9 cellular contexts compared by ENCODE assay signal in the genomic region with DNA sequence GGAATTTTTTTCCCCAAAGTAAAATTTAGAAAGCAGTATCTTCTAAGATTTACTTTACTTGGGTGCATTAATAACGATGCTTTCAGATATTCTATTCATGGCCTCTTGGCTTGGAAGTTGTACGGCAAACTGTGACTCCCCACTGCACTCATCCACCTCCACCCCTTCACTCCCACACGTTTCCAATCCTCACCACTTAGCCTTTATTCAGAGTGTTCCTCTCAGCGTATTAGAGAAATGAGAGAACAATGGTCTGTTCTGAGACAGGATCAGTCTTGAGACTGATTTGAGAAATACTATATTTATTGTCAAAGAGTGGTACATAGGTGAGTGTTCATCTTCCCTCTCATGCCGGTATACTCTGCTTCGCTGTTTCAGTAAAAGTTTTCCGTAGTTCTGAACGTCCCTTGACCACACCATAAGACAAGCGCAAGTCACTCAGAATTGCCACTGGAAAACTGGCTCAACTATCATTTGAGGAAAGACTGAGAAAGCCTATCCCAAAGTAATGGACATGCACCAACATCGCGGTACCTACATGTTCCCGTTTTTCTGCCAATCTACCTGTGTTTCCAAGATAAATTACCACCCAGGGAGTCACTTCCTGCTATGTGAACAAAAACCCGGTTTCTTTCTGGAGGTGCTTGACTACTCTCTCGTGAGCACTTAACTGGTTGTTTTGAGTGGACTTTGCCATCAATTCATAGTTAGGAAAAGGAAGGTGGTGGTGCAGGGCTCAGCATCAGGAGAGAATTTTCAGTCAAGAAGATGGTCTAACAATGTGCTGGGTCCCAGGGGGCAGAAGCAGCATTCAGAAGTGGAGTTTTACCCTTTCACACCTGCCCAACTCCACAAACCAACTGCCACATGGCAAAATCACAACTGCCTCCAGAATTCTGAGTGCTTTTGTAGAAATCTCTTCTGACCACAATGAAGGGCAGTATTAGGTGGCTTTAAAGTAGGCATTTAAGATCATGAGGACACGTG. TPM values are rescaled to one million over a fixed set of nuclear protein-coding genes. Genes with fewer than 3 reads are reported as not detected.
A peak's percentile ranks its signal among the peaks of the same experiment; 100 is the strongest.
DNase-seq lines count a peak whose midpoint lies in the region; ATAC-seq and TF ChIP-seq lines count a peak whose summit lies in the region.
"Had no signal": no experiment of that assay in that cellular context is flagged by ENCODE, and none has a peak within 500 bp of the region (broad histone marks: within the 10 kb centered on the region; RNA-seq: fewer than 3 reads in every experiment).

No MANE protein-coding gene starts in this region.

- DNase-seq in activated CD8-positive, alpha-beta memory T cell treated with anti-CD3 and anti-CD28 coated beads, Interleukin-2, amount 10 ng/mL, durations not matched to agents 7 days and 5 days, result no peak
- no peak for DNase-seq in activated CD8-positive, alpha-beta memory T cell treated with anti-CD3 and anti-CD28 coated beads, Interleukin-2, amount 50 U/mL, for 4 hours
- no peak for DNase-seq in activated T-helper 2 cell treated with anti-CD3 and anti-CD28 coated beads, Interferon-gamma antibody, Interleukin-2, Interleukin-4, amounts not matched to agents 10 μg/mL and 5 μg/mL and 100 μg/mL, durations not matched to agents 14 hours and 24 hours and 36 hours (ENCODE audit: low spot score)
- no peak for DNase-seq in lower leg skin (ENCODE audit: low spot score in 2 of 2)
- no peak for DNase-seq in amygdala (lab: John Stamatoyannopoulos, UW)

- TF ChIP-seq POLR2A in lower leg skin (IDR thresholded peaks at IDR 0.05), result no peak

- no peaks in the 10 kb centered on the region for H3K9me3 ChIP-seq in thymus (ENCODE audit: control insufficient read depth)

- H3K4me3 Mint-ChIP-seq in activated CD8-positive, alpha-beta memory T cell treated with anti-CD3 and anti-CD28 coated beads, Interleukin-2, amount 10 ng/mL, durations not matched to agents 7 days and 5 days, result peak overlapping the region; percentile 76
- peak overlapping the region; percentile 79 for H3K4me3 Mint-ChIP-seq in activated T-helper 2 cell treated with anti-CD3 and anti-CD28 coated beads, Interferon-gamma antibody, Interleukin-2, Interleukin-4, amounts not matched to agents 10 μg/mL and 5 μg/mL and 100 μg/mL, durations not matched to agents 14 hours and 24 hours and 36 hours (ENCODE audit: low read depth)
- H3K4me3 Mint-ChIP-seq: CD4-positive, CD25-positive, alpha-beta regulatory T cell had no signal

- no peaks in the 10 kb centered on the region for H3K36me3 ChIP-seq in thymus (ENCODE audit: control insufficient read depth, insufficient read depth)

- H3K4me1 ChIP-seq in thymus (ENCODE audit: control insufficient read depth, insufficient read depth, low read length), result peaks cover 19% of the 10 kb centered on the region

- intact Hi-C loops in activated T-helper 2 cell treated with anti-CD3 and anti-CD28 coated beads, Interferon-gamma antibody, Interleukin-2, Interleukin-4, amounts not matched to agents 10 μg/mL and 5 μg/mL and 100 μg/mL, durations not matched to agents 14 hours and 24 hours and 36 hours (cut with micrococcal nuclease), result loop anchor here (2.0 to 5.0 kb wide), 8 partner anchors 15 to 277 kb away; no protein-coding TSS in a partner anchor
- intact Hi-C loops in lower leg skin (cut with DNase I; ENCODE audit: low total_unique reads), result loop anchor here (10.0 kb wide), 2 partner anchors 75 to 275 kb away; no protein-coding TSS in a partner anchor

- peaks cover 46% of the 10 kb centered on the region for H3K27me3 Mint-ChIP-seq in activated CD8-positive, alpha-beta memory T cell treated with anti-CD3 and anti-CD28 coated beads, Interleukin-2, amount 10 ng/mL, durations not matched to agents 7 days and 5 days
- peaks cover 45% of the 10 kb centered on the region for H3K27me3 Mint-ChIP-seq in activated T-helper 2 cell treated with anti-CD3 and anti-CD28 coated beads, Interferon-gamma antibody, Interleukin-2, Interleukin-4, amounts not matched to agents 10 μg/mL and 5 μg/mL and 100 μg/mL, durations not matched to agents 14 hours and 24 hours and 36 hours (ENCODE audit: low read depth)

- peaks cover 5% of the 10 kb centered on the region for H3K27me3 ChIP-seq in thymus (ENCODE audit: control insufficient read depth, insufficient read depth)

- H3K27ac ChIP-seq in thymus (ENCODE audit: low read depth), result no peak overlapping the region

- no peaks in the 10 kb centered on the region for H3K36me3 Mint-ChIP-seq in activated CD8-positive, alpha-beta memory T cell treated with anti-CD3 and anti-CD28 coated beads, Interleukin-2, amount 10 ng/mL, durations not matched to agents 7 days and 5 days
- H3K36me3 Mint-ChIP-seq in activated T-helper 2 cell treated with anti-CD3 and anti-CD28 coated beads, Interferon-gamma antibody, Interleukin-2, Interleukin-4, amounts not matched to agents 10 μg/mL and 5 μg/mL and 100 μg/mL, durations not matched to agents 14 hours and 24 hours and 36 hours (ENCODE audit: low read depth), result peaks cover 42% of the 10 kb centered on the region
- H3K36me3 Mint-ChIP-seq: CD4-positive, CD25-positive, alpha-beta regulatory T cell had no signal

- H3K4me1 Mint-ChIP-seq in activated CD8-positive, alpha-beta memory T cell treated with anti-CD3 and anti-CD28 coated beads, Interleukin-2, amount 10 ng/mL, durations not matched to agents 7 days and 5 days, result peaks cover 26% of the 10 kb centered on the region
- H3K4me1 Mint-ChIP-seq in activated T-helper 2 cell treated with anti-CD3 and anti-CD28 coated beads, Interferon-gamma antibody, Interleukin-2, Interleukin-4, amounts not matched to agents 10 μg/mL and 5 μg/mL and 100 μg/mL, durations not matched to agents 14 hours and 24 hours and 36 hours (ENCODE audit: low read depth), result peaks cover 46% of the 10 kb centered on the region

- no peak overlapping the region for H3K27ac Mint-ChIP-seq in activated CD8-positive, alpha-beta memory T cell treated with anti-CD3 and anti-CD28 coated beads, Interleukin-2, amount 10 ng/mL, durations not matched to agents 7 days and 5 days
- H3K27ac Mint-ChIP-seq in activated T-helper 2 cell treated with anti-CD3 and anti-CD28 coated beads, Interferon-gamma antibody, Interleukin-2, Interleukin-4, amounts not matched to agents 10 μg/mL and 5 μg/mL and 100 μg/mL, durations not matched to agents 14 hours and 24 hours and 36 hours, result no peak overlapping the region
- H3K27ac Mint-ChIP-seq: CD4-positive, CD25-positive, alpha-beta regulatory T cell had no signal

- ATAC-seq in activated CD8-positive, alpha-beta memory T cell treated with anti-CD3 and anti-CD28 coated beads, Interleukin-2, amount 10 ng/mL, durations not matched to agents 7 days and 5 days, result no peak
- ATAC-seq in GM21360 (IDR thresholded peaks at IDR 0.05; ENCODE audit: unreplicated experiment), result no peak
- ATAC-seq in HG03097 (IDR thresholded peaks at IDR 0.05; ENCODE audit: low FRiP score, unreplicated experiment), result no peak

- TF ChIP-seq CTCF in lower leg skin (IDR thresholded peaks at IDR 0.05), result no peak

- CTCF ChIA-PET in activated CD8-positive, alpha-beta memory T cell treated with anti-CD3 and anti-CD28 coated beads, Interleukin-2, amount 10 ng/mL, durations not matched to agents 7 days and 5 days (lab: Charles Lee), result interaction anchor here (1.4 kb wide), 1 partner anchor 111 kb away, joined by 3 read pairs; no protein-coding TSS in a partner anchor

- H3K4me3 ChIP-seq in lower leg skin (ENCODE audit: low read depth, poor library complexity, severe bottlenecking) (peak overlapping the region; percentile 66), thymus (ENCODE audit: low read length) (peak overlapping the region; percentile 89)

- 26 to 30% methylated on average over 15 of the region's 15 CpGs for WGBS in lower leg skin, 2 donors
- WGBS in thymus, result 57% methylated on average over 15 of the region's 15 CpGs

- H3K9me3 Mint-ChIP-seq in activated CD8-positive, alpha-beta memory T cell treated with anti-CD3 and anti-CD28 coated beads, Interleukin-2, amount 10 ng/mL, durations not matched to agents 7 days and 5 days (ENCODE audit: low read depth), result no peaks in the 10 kb centered on the region
- no peaks in the 10 kb centered on the region for H3K9me3 Mint-ChIP-seq in activated T-helper 2 cell treated with anti-CD3 and anti-CD28 coated beads, Interferon-gamma antibody, Interleukin-2, Interleukin-4, amounts not matched to agents 10 μg/mL and 5 μg/mL and 100 μg/mL, durations not matched to agents 14 hours and 24 hours and 36 hours

RNA-seq across cellular contexts. Expression of gene EGLN3, which starts 1.5 kb away (rescaled TPM):
- 1 to 10 TPM; 4.3 to 5.0 TPM for total RNA-seq in activated CD8-positive, alpha-beta memory T cell treated with anti-CD3 and anti-CD28 coated beads, Interleukin-2, amount 10 ng/mL, durations not matched to agents 7 days and 5 days
- total RNA-seq in activated T-helper 2 cell treated with anti-CD3 and anti-CD28 coated beads, Interferon-gamma antibody, Interleukin-2, Interleukin-4, amounts not matched to agents 10 μg/mL and 5 μg/mL and 100 μg/mL, durations not matched to agents 14 hours and 24 hours and 36 hours, result 16.0 and 17.0 TPM in 2 replicates
- total RNA-seq in lower leg skin, result 100 to 1,000 TPM; 161 to 299 (median 167) TPM
- 8.6 TPM for polyA plus RNA-seq in thymus
